In genomic region chr5:177483042-177483441, GRCh38 we compare ENCODE assay signal across 28 cellular contexts. TPM values are rescaled to one million over a fixed set of nuclear protein-coding genes. Genes with fewer than 3 reads are reported as not detected.
DNase-seq lines count a peak whose midpoint lies in the region; ATAC-seq and TF ChIP-seq lines count a peak whose summit lies in the region.
"Had no signal": no experiment of that assay in that cellular context is flagged by ENCODE, and none has a peak within 500 bp of the region (broad histone marks: within the 10 kb centered on the region; RNA-seq: fewer than 3 reads in every experiment).

No MANE protein-coding gene starts in this region.

- H2BK15ac ChIP-seq in H9 (ENCODE audit: low read depth, low read length): no peak overlapping the region

- no peak overlapping the region for H3K56ac ChIP-seq in H9 (ENCODE audit: insufficient read length, low read depth, low read length)

- no peak overlapping the region for H3K14ac ChIP-seq in H9 (ENCODE audit: insufficient read depth, low read length)

- H3K23ac ChIP-seq in H9 (ENCODE audit: insufficient read length, low read depth, low read length): no peak overlapping the region

- no peak overlapping the region for H3K4ac ChIP-seq in H9 (ENCODE audit: low read depth, low read length)

- H3K4me2 ChIP-seq in H9 (ENCODE audit: insufficient read depth, insufficient read length, low read length): no peak overlapping the region

- TF ChIP-seq CTCF in H9 (conservative IDR thresholded peaks at IDR 0.05) (no peak), brain (conservative IDR thresholded peaks at IDR 0.05) (no peak), colonic mucosa (IDR thresholded peaks at IDR 0.05) (no peak)

- H3K27me3 ChIP-seq in H9 (ENCODE audit: insufficient read depth, low read length) (no peaks in the 10 kb centered on the region), muscle layer of colon (ENCODE audit: control insufficient read depth in 1 of 2, insufficient read depth in 2 of 2, low read length in 2 of 2) (no peaks in the 10 kb centered on the region), stomach smooth muscle (ENCODE audit: control insufficient read depth in 1 of 2, insufficient read depth in 2 of 2, low read length in 2 of 2) (no peaks in the 10 kb centered on the region), colonic mucosa (no peaks in the 10 kb centered on the region)
- H3K27me3 ChIP-seq: heart right ventricle had no signal

- H3K36me3 Mint-ChIP-seq in H9 (ENCODE audit: insufficient read depth in 1 of 3, low read depth in 3 of 3) (peaks cover 31 to 75% (median 68%) of the 10 kb centered on the region in 3 experiments), brain (peaks cover 34% of the 10 kb centered on the region)
- H3K36me3 Mint-ChIP-seq: naive B cell had no signal

- H4K8ac ChIP-seq in H9 (replicated peaks; ENCODE audit: insufficient read length, low read depth, low read length): no peak overlapping the region

- H3K4me1 Mint-ChIP-seq in H9: peaks cover 0 to 6% of the 10 kb centered on the region in 2 experiments; a peak in 1 of 4 replicates
- peaks cover 44% of the 10 kb centered on the region for H3K4me1 Mint-ChIP-seq in brain

- WGBS in H9 (ENCODE audit: extremely low coverage, insufficient read length, low lambda C conversion rate): no CpG with 5 or more reads among the region's 9 CpGs

- no peaks in the 10 kb centered on the region for H4K20me1 ChIP-seq in H9 (ENCODE audit: control insufficient read depth, insufficient read depth, insufficient read length)

- DNase-seq in H9 (no peak), SIG-M5 treated with dmso at 0.1 percent for 504 hours (lab: John Stamatoyannopoulos, UW; ENCODE audit: unreplicated experiment) (no peak), colonic mucosa (no peak)
- DNase-seq: activated CD4-positive, alpha-beta memory T cell treated with anti-CD3 and anti-CD28 coated beads, Interleukin-2, amount 10 ng/mL, durations not matched to agents 7 days and 5 days; activated CD4-positive, alpha-beta T cell treated with anti-CD3 and anti-CD28 coated beads for 1 hour; amygdala; cortex of kidney; effector memory CD4-positive, alpha-beta T cell; EL; erythroblast; heart right ventricle; Kasumi-1; naive B cell; NCI-H1417 treated with DMSO at 0.1 percent for 48 hours; NCI-H2081 treated with DMSO at 0.1 percent for 48 hours; NCI-H2227 treated with DMSO at 0.1 percent for 48 hours; NCI-H526; nucleus accumbens; PC-3; stimulated activated CD4-positive, alpha-beta T cell treated with anti-CD3 and anti-CD28 coated beads, Interleukin-4, amount 100 ng/mL, for 24 hours; substantia nigra; T-helper 2 cell had no signal

- H3K27me3 Mint-ChIP-seq in H9 (ENCODE audit: low read depth): no peaks in the 10 kb centered on the region; the same call in none of the 2 replicates
- no peaks in the 10 kb centered on the region for H3K27me3 Mint-ChIP-seq in brain
- H3K27me3 Mint-ChIP-seq: activated CD4-positive, alpha-beta memory T cell treated with anti-CD3 and anti-CD28 coated beads, Interleukin-2, amount 10 ng/mL, durations not matched to agents 7 days and 5 days; naive B cell had no signal

- H3K18ac ChIP-seq in H9 (ENCODE audit: insufficient read length, low read depth, low read length): no peak overlapping the region

- H3K4me3 ChIP-seq in muscle layer of colon (ENCODE audit: low read depth in 1 of 2, low read length in 2 of 2): no peak overlapping the region
- no peak overlapping the region for H3K4me3 ChIP-seq in stomach smooth muscle (ENCODE audit: low read length in 2 of 2)
- no peak overlapping the region for H3K4me3 ChIP-seq in colonic mucosa
- H3K4me3 ChIP-seq: heart right ventricle, prostate gland had no signal

- H3K27ac ChIP-seq in H9 (ENCODE audit: insufficient read length, low read depth, low read length): no peak overlapping the region
- peak overlapping the region; percentile 80 for H3K27ac ChIP-seq in muscle layer of colon (ENCODE audit: low read depth, low read length)
- H3K27ac ChIP-seq in stomach smooth muscle (ENCODE audit: low read length): peak overlapping the region; percentile 78
- H3K27ac ChIP-seq in colonic mucosa: no peak overlapping the region
- H3K27ac ChIP-seq: heart right ventricle, prostate gland had no signal

- intact Hi-C loops in colonic mucosa (cut with DNase I): no loop called here

- H2AK5ac ChIP-seq in H9 (ENCODE audit: insufficient read length, low read length): no peak overlapping the region

- no peaks in the 10 kb centered on the region for H3K23me2 ChIP-seq in H9 (ENCODE audit: insufficient read length, low read depth, low read length, poor library complexity, severe bottlenecking)

- no peak overlapping the region for H2AFZ ChIP-seq in H9 (ENCODE audit: low read length)

- H3K4me3 Mint-ChIP-seq in H9: no peak overlapping the region
- H3K4me3 Mint-ChIP-seq in brain: no peak overlapping the region
- H3K4me3 Mint-ChIP-seq: activated CD4-positive, alpha-beta memory T cell treated with anti-CD3 and anti-CD28 coated beads, Interleukin-2, amount 10 ng/mL, durations not matched to agents 7 days and 5 days; naive B cell had no signal

- no peak overlapping the region for H2BK20ac ChIP-seq in H9 (ENCODE audit: low read depth, low read length, poor library complexity, severe bottlenecking)

- H3K9me3 Mint-ChIP-seq in H9 (no peaks in the 10 kb centered on the region), brain (peaks cover 0 to 2% (median 0%) of the 10 kb centered on the region in 5 experiments)
- H3K9me3 Mint-ChIP-seq: activated CD4-positive, alpha-beta memory T cell treated with anti-CD3 and anti-CD28 coated beads, Interleukin-2, amount 10 ng/mL, durations not matched to agents 7 days and 5 days; activated naive CD4-positive, alpha-beta T cell treated with anti-CD3 and anti-CD28 coated beads, Interleukin-2, amount 50 U/mL, for 72 hours; naive B cell had no signal

- ATAC-seq in HG03039 (IDR thresholded peaks at IDR 0.05; ENCODE audit: unreplicated experiment): no peak
- ATAC-seq: activated naive CD4-positive, alpha-beta T cell treated with anti-CD3 and anti-CD28 coated beads, Interleukin-2, amount 50 U/mL, for 72 hours; heart right ventricle had no signal

- H3K9me3 ChIP-seq in H9 (ENCODE audit: control insufficient read depth, low read depth, low read length) (no peaks in the 10 kb centered on the region), muscle layer of colon (ENCODE audit: low read length) (no peaks in the 10 kb centered on the region), stomach smooth muscle (ENCODE audit: control insufficient read depth in 2 of 2, low read length in 2 of 2) (no peaks in the 10 kb centered on the region), colonic mucosa (no peaks in the 10 kb centered on the region)
- H3K9me3 ChIP-seq: heart right ventricle, prostate gland had no signal

- H3K79me2 ChIP-seq in H9 (ENCODE audit: insufficient read depth, low read length): no peaks in the 10 kb centered on the region

- H4K91ac ChIP-seq in H9 (ENCODE audit: insufficient read length, low read depth, low read length): no peak overlapping the region

- H2BK5ac ChIP-seq in H9 (ENCODE audit: insufficient read length, low read length): no peak overlapping the region

- H3K36me3 ChIP-seq in muscle layer of colon (ENCODE audit: insufficient read depth, low read length): peaks cover 51% of the 10 kb centered on the region
- peaks cover 31 to 37% of the 10 kb centered on the region in 2 donors for H3K36me3 ChIP-seq in stomach smooth muscle (ENCODE audit: control insufficient read depth in 2 of 2, insufficient read depth in 2 of 2, low read length in 2 of 2)
- H3K36me3 ChIP-seq in colonic mucosa: no peaks in the 10 kb centered on the region

- no peaks in the 10 kb centered on the region for H3K4me1 ChIP-seq in H9 (ENCODE audit: insufficient read depth, low read length)
- H3K4me1 ChIP-seq in muscle layer of colon (ENCODE audit: insufficient read depth, low read length): peaks cover 79% of the 10 kb centered on the region
- peaks cover 84% of the 10 kb centered on the region for H3K4me1 ChIP-seq in stomach smooth muscle (ENCODE audit: control insufficient read depth, insufficient read depth, low read length)
- H3K4me1 ChIP-seq in colonic mucosa: no peaks in the 10 kb centered on the region

- no peak overlapping the region for H2BK120ac ChIP-seq in H9 (ENCODE audit: low read depth, low read length, poor library complexity, severe bottlenecking)

- H3K27ac Mint-ChIP-seq in H9: peak overlapping the region in 2 of 3 experiments; percentile 72 to 84; a peak in 3 of 7 replicates
- H3K27ac Mint-ChIP-seq in brain: peak overlapping the region in 3 of 5 experiments; percentile 44 to 93 (median 81)
- H3K27ac Mint-ChIP-seq: activated CD4-positive, alpha-beta memory T cell treated with anti-CD3 and anti-CD28 coated beads, Interleukin-2, amount 10 ng/mL, durations not matched to agents 7 days and 5 days; activated naive CD4-positive, alpha-beta T cell treated with anti-CD3 and anti-CD28 coated beads, Interleukin-2, amount 50 U/mL, for 72 hours had no signal

- no peak overlapping the region for H4K5ac ChIP-seq in H9 (ENCODE audit: insufficient read length, low read depth, low read length)

- H3T11ph ChIP-seq in H9 (ENCODE audit: low read length): no peak overlapping the region

- H3K79me1 ChIP-seq in H9 (ENCODE audit: insufficient read depth, low read depth, low read length, poor library complexity, severe bottlenecking): no peaks in the 10 kb centered on the region

- H3K9ac ChIP-seq in H9 (ENCODE audit: extremely low read depth, insufficient read length, low read length) (no peak overlapping the region), muscle layer of colon (ENCODE audit: low read length) (no peak overlapping the region), stomach smooth muscle (ENCODE audit: low read length in 2 of 2) (no peak overlapping the region), colonic mucosa (ENCODE audit: low read depth in 2 of 2, low read length in 2 of 2) (no peak overlapping the region)

- H2BK12ac ChIP-seq in H9 (ENCODE audit: insufficient read length, low read depth, low read length): no peak overlapping the region

RNA-seq across cellular contexts. Expression of gene DBN1, which starts 9.6 kb away (rescaled TPM):
- total RNA-seq in H9 (2021) (339 and 340 TPM in 2 replicates), colonic mucosa (10 to 100 TPM in 1 of 2 donors, 1 to 10 TPM in 1; 9.3 to 18.8 TPM)
- polyA plus RNA-seq in brain (ENCODE audit: insufficient read depth, low read depth, low replicate concordance): 275 TPM

RNA-seq across cellular contexts. Expression of gene PDLIM7, which starts 14.4 kb away (rescaled TPM):
- 134 and 137 TPM in 2 replicates for total RNA-seq in H9 (2021)
- 20.1 TPM for polyA plus RNA-seq in brain (ENCODE audit: insufficient read depth, low read depth, low replicate concordance)
- 10 to 100 TPM; 19.7 to 44.9 TPM for total RNA-seq in colonic mucosa

RNA-seq across cellular contexts. Expression of gene DOK3, which starts 26.6 kb away (rescaled TPM):
- total RNA-seq in H9 (2021) (15.9 and 16.4 TPM in 2 replicates), colonic mucosa (1 to 10 TPM; 4.1 to 8.9 TPM)
- 1.8 TPM for polyA plus RNA-seq in brain (ENCODE audit: insufficient read depth, low read depth, low replicate concordance)

RNA-seq across cellular contexts. Expression of gene DDX41, which starts 33.7 kb away (rescaled TPM):
- 125 and 133 TPM in 2 replicates for total RNA-seq in H9 (2021)
- 231 TPM for polyA plus RNA-seq in brain (ENCODE audit: insufficient read depth, low read depth, low replicate concordance)
- 100 to 1,000 TPM in 1 of 2 donors, 10 to 100 TPM in 1; 84.3 to 134 TPM for total RNA-seq in colonic mucosa

RNA-seq across cellular contexts. Expression of gene PRR7, which starts 36.4 kb away (rescaled TPM):
- total RNA-seq in H9 (2021): 9.6 and 10.2 TPM in 2 replicates
- polyA plus RNA-seq in brain (ENCODE audit: insufficient read depth, low read depth, low replicate concordance): 10.9 TPM
- total RNA-seq in colonic mucosa: 1 to 10 TPM; 3.9 to 5.0 TPM

Comparison
In these comparisons a context has a peak if more than half of its experiments do, and no peak if none do; other contexts are left out.
1. H3K27ac ChIP-seq: peak in muscle layer of colon (single experiment) and stomach smooth muscle (single experiment); none in H9 (single experiment) and colonic mucosa (single experiment).
2. RNA of gene DBN1, which starts 9.6 kb away (total RNA-seq): 339 to 340 TPM in H9; 9.3 to 18.8 TPM in colonic mucosa; every median in the first group is over 10 times any median in the second.